In the genomic region with DNA sequence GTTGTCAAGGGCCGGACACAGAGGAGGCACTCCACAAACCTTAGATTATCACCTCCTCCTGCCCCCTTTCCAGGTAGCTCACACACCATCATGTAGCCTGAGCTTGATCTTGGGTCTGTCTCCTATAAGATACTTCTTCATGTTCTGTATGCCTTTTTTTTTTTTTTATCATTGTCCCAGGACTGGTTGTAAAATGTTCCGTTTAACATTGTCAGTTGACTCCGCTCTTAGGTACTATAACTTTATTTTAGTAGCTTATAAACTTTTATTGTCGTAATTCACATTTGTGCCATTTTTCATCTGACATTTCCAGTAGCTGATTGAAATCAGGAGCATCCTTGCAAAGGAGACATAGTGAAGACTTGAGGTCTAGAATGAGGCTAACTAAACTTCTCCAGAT, we compare ENCODE assay signal across 34 cellular contexts.
A peak's percentile ranks its signal among the peaks of the same experiment; 100 is the strongest.
DNase-seq lines count a peak whose midpoint lies in the region; ATAC-seq and TF ChIP-seq lines count a peak whose summit lies in the region.
"Had no signal": no experiment of that assay in that cellular context is flagged by ENCODE, and none has a peak within 500 bp of the region (broad histone marks: within the 10 kb centered on the region; RNA-seq: fewer than 3 reads in every experiment).

No MANE protein-coding gene starts in this region.

- H3K36me3 ChIP-seq in Karpas-422 (ENCODE audit: insufficient read depth, low read length) (no peaks in the 10 kb centered on the region), OCI-LY7 (ENCODE audit: insufficient read depth, low read length) (peaks cover 23% of the 10 kb centered on the region), mucosa of descending colon (ENCODE audit: low read depth) (no peaks in the 10 kb centered on the region), thyroid gland (no peaks in the 10 kb centered on the region)
- H3K36me3 ChIP-seq: BE2C; BLaER1; BLaER1 treated with 17β-estradiol and CSF1 and Interleukin-3, amounts not matched to agents 10 nM and 100 nM had no signal

- H3K27me3 ChIP-seq in Karpas-422 (ENCODE audit: low read length) (no peaks in the 10 kb centered on the region), thyroid gland (no peaks in the 10 kb centered on the region)
- H3K27me3 ChIP-seq: BE2C; BLaER1; BLaER1 treated with 17β-estradiol and CSF1 and Interleukin-3, amounts not matched to agents 10 nM and 100 nM had no signal

- H3K4me2 ChIP-seq in Karpas-422 (ENCODE audit: low read depth, low read length, poor library complexity, severe bottlenecking) (no peak overlapping the region), OCI-LY7 (ENCODE audit: low read length) (no peak overlapping the region)
- H3K4me2 ChIP-seq: A549; BLaER1; BLaER1 treated with 17β-estradiol and CSF1 and Interleukin-3, amounts not matched to agents 10 nM and 100 nM had no signal

- WGBS in thyroid gland, 2 donors = 56 to 95% methylated on average over 4 of the region's 4 CpGs

- no peak for TF ChIP-seq POLR2A in thyroid gland (IDR thresholded peaks at IDR 0.05)

- BruUV-seq in OCI-LY7 (replicated peaks; lab: Mats Ljungman, UMichigan) = no TSS peak

- H3K4me1 ChIP-seq in Karpas-422 (ENCODE audit: low read length) (peaks cover 52% of the 10 kb centered on the region), OCI-LY7 (ENCODE audit: insufficient read depth, low read length, poor library complexity, severe bottlenecking) (peaks cover 32% of the 10 kb centered on the region), mucosa of descending colon (ENCODE audit: low read depth) (no peaks in the 10 kb centered on the region), thyroid gland (no peaks in the 10 kb centered on the region)
- H3K4me1 ChIP-seq: A549, BE2C, Caco-2 had no signal

- H3K27ac Mint-ChIP-seq in activated CD8-positive, alpha-beta memory T cell treated with anti-CD3 and anti-CD28 coated beads, Interleukin-2, amount 10 ng/mL, durations not matched to agents 7 days and 5 days = no peak overlapping the region
- H3K27ac Mint-ChIP-seq: B cell; CD14-positive monocyte; CD4-positive, alpha-beta memory T cell; CD4-positive, alpha-beta T cell; CD4-positive, CD25-positive, alpha-beta regulatory T cell; CD8-positive, alpha-beta memory T cell; CD8-positive, alpha-beta T cell had no signal

- H3K9me3 Mint-ChIP-seq in activated CD8-positive, alpha-beta memory T cell treated with anti-CD3 and anti-CD28 coated beads, Interleukin-2, amount 10 ng/mL, durations not matched to agents 7 days and 5 days (ENCODE audit: low read depth) = peaks cover 4% of the 10 kb centered on the region

- no peaks in the 10 kb centered on the region for H3K79me2 ChIP-seq in Karpas-422 (ENCODE audit: low read length)
- no peaks in the 10 kb centered on the region for H3K79me2 ChIP-seq in OCI-LY7 (ENCODE audit: insufficient read depth, low read depth, low read length)

- H3K9me2 ChIP-seq in Karpas-422 (replicated peaks; ENCODE audit: insufficient read depth, low read length) (no peaks in the 10 kb centered on the region), OCI-LY7 (ENCODE audit: insufficient read depth, low read length) (no peaks in the 10 kb centered on the region)

- H3K4me3 Mint-ChIP-seq in activated CD8-positive, alpha-beta memory T cell treated with anti-CD3 and anti-CD28 coated beads, Interleukin-2, amount 10 ng/mL, durations not matched to agents 7 days and 5 days = no peak overlapping the region
- H3K4me3 Mint-ChIP-seq: B cell; CD14-positive monocyte; CD4-positive, alpha-beta memory T cell; CD4-positive, alpha-beta T cell; CD4-positive, CD25-positive, alpha-beta regulatory T cell; CD8-positive, alpha-beta memory T cell; CD8-positive, alpha-beta T cell had no signal

- H3K36me3 Mint-ChIP-seq in activated CD8-positive, alpha-beta memory T cell treated with anti-CD3 and anti-CD28 coated beads, Interleukin-2, amount 10 ng/mL, durations not matched to agents 7 days and 5 days = no peaks in the 10 kb centered on the region
- H3K36me3 Mint-ChIP-seq: CD14-positive monocyte; CD4-positive, alpha-beta memory T cell; CD4-positive, CD25-positive, alpha-beta regulatory T cell; CD8-positive, alpha-beta memory T cell; CD8-positive, alpha-beta T cell had no signal

- H4K20me1 ChIP-seq in Karpas-422 (ENCODE audit: insufficient read depth, low read depth, low read length) (no peaks in the 10 kb centered on the region), OCI-LY7 (ENCODE audit: insufficient read depth, low read length) (no peaks in the 10 kb centered on the region)
- H4K20me1 ChIP-seq: BLaER1; BLaER1 treated with 17β-estradiol and CSF1 and Interleukin-3, amounts not matched to agents 10 nM and 100 nM had no signal

- peak overlapping the region; percentile 94 for H3K27ac ChIP-seq in Karpas-422 (ENCODE audit: low read length)
- peak overlapping the region; percentile 91 for H3K27ac ChIP-seq in OCI-LY7 (ENCODE audit: low read depth, low read length, poor library complexity, severe bottlenecking)
- no peak overlapping the region for H3K27ac ChIP-seq in thyroid gland
- H3K27ac ChIP-seq: 22Rv1; A549; BLaER1; BLaER1 treated with 17β-estradiol and CSF1 and Interleukin-3, amounts not matched to agents 10 nM and 100 nM; C4-2B had no signal

- POLR2A ChIA-PET in OCI-LY7 (lab: Charles Lee) = interaction anchor here (0.6 to 2.4 kb wide), 11 partner anchors 10 to 1356 kb away, joined by 3 to 8 read pairs (median 3); no protein-coding TSS in a partner anchor

- H3K27me3 Mint-ChIP-seq in activated CD8-positive, alpha-beta memory T cell treated with anti-CD3 and anti-CD28 coated beads, Interleukin-2, amount 10 ng/mL, durations not matched to agents 7 days and 5 days = no peaks in the 10 kb centered on the region
- H3K27me3 Mint-ChIP-seq: B cell; CD4-positive, alpha-beta memory T cell; CD4-positive, alpha-beta T cell; CD4-positive, CD25-positive, alpha-beta regulatory T cell had no signal

- intact Hi-C loops in OCI-LY7 (cut with micrococcal nuclease; ENCODE audit: unreplicated experiment) (loop anchor here (5.0 to 10.0 kb wide), 2 partner anchors 410 to 437 kb away; a partner anchor contains a TSS), left colon (cut with DNase I, micrococcal nuclease) (no loop called here), mucosa of descending colon (cut with DNase I, micrococcal nuclease) (no loop called here), thyroid gland (cut with DNase I) (no loop called here)

- H2AFZ ChIP-seq in Karpas-422 (ENCODE audit: low read length) (no peak overlapping the region), OCI-LY7 (ENCODE audit: low read length) (peak overlapping the region; percentile 76; the same call in 1 of the 2 replicates)

- H3K4me3 ChIP-seq in Karpas-422 (ENCODE audit: low read length) (no peak overlapping the region), OCI-LY7 (ENCODE audit: low read depth, low read length, poor library complexity, severe bottlenecking) (no peak overlapping the region), mucosa of descending colon (no peak overlapping the region), thyroid gland (replicated peaks in 1 of 3) (no peak overlapping the region)
- H3K4me3 ChIP-seq: A549; BLaER1; BLaER1 treated with 17β-estradiol and CSF1 and Interleukin-3, amounts not matched to agents 10 nM and 100 nM had no signal

- no peaks in the 10 kb centered on the region for H3K4me1 Mint-ChIP-seq in activated CD8-positive, alpha-beta memory T cell treated with anti-CD3 and anti-CD28 coated beads, Interleukin-2, amount 10 ng/mL, durations not matched to agents 7 days and 5 days
- H3K4me1 Mint-ChIP-seq: CD14-positive monocyte; CD4-positive, alpha-beta memory T cell; CD4-positive, CD25-positive, alpha-beta regulatory T cell; CD8-positive, alpha-beta memory T cell had no signal

- CTCF ChIA-PET in OCI-LY7 (lab: Charles Lee; ENCODE audit: unreplicated experiment) = interaction anchor here (1.0 kb wide), 1 partner anchor 31 kb away, joined by 3 read pairs; no protein-coding TSS in a partner anchor
- CTCF ChIA-PET in activated CD8-positive, alpha-beta memory T cell treated with anti-CD3 and anti-CD28 coated beads, Interleukin-2, amount 10 ng/mL, durations not matched to agents 7 days and 5 days (lab: Charles Lee) = no interaction called here

- peak; percentile 97 for ATAC-seq in left colon
- peak; percentile 76 for ATAC-seq in mucosa of descending colon
- no peak for ATAC-seq in activated CD8-positive, alpha-beta memory T cell treated with anti-CD3 and anti-CD28 coated beads, Interleukin-2, amount 10 ng/mL, durations not matched to agents 7 days and 5 days
- ATAC-seq: A549; CD8-positive, alpha-beta T cell had no signal

- no peak overlapping the region for H3K9ac ChIP-seq in Karpas-422 (ENCODE audit: low read length)
- H3K9ac ChIP-seq: BLaER1; BLaER1 treated with 17β-estradiol and CSF1 and Interleukin-3, amounts not matched to agents 10 nM and 100 nM had no signal

- TF ChIP-seq CTCF in OCI-LY7 (conservative IDR thresholded peaks at IDR 0.05; ENCODE audit: low read length) (no peak), mucosa of descending colon (IDR thresholded peaks at IDR 0.05) (no peak), thyroid gland (IDR thresholded peaks at IDR 0.05) (no peak)

- peaks cover 5% of the 10 kb centered on the region; the same call in 1 of the 2 replicates for H3K9me3 ChIP-seq in Karpas-422 (ENCODE audit: low read length)
- peaks cover 22% of the 10 kb centered on the region for H3K9me3 ChIP-seq in OCI-LY7 (ENCODE audit: low read length)
- H3K9me3 ChIP-seq in mucosa of descending colon = peaks cover 3% of the 10 kb centered on the region
- no peaks in the 10 kb centered on the region for H3K9me3 ChIP-seq in thyroid gland
- H3K9me3 ChIP-seq: BE2C had no signal

- DNase-seq in Karpas-422 (no peak), OCI-LY7 (ENCODE audit: low spot score) (no peak), left colon (no peak), mucosa of descending colon (no peak), COR-L47 (lab: John Stamatoyannopoulos, UW) (no peak), thyroid gland (no peak), NCI-H1417 treated with DMSO at 0.1 percent for 48 hours (lab: John Stamatoyannopoulos, UW) (no peak)
- DNase-seq in activated CD8-positive, alpha-beta memory T cell treated with anti-CD3 and anti-CD28 coated beads, Interleukin-2, amount 10 ng/mL, durations not matched to agents 7 days and 5 days = no peak
- DNase-seq: 8988T; ACHN; AML-193; BE2C; C1 segment of cervical spinal cord; Caco-2; Calu3; CD4-positive, alpha-beta memory T cell; CD4-positive, alpha-beta T cell; CD4-positive, CD25-positive, alpha-beta regulatory T cell; CD8-positive, alpha-beta memory T cell; CD8-positive, alpha-beta T cell; DMS 273 treated with DMSO at 0.1 percent for 48 hours; DMS153; DMS53; DMS79; DMS79 treated with DMSO at 0.1 percent for 48 hours; DND-41; EL had no signal

Comparison
In these comparisons a context has a peak if more than half of its experiments do, and no peak if none do; other contexts are left out.
1. H3K27ac ChIP-seq: peak in Karpas-422 (single experiment) and OCI-LY7 (single experiment); none in thyroid gland (0 of 3).